In genomic region chr17:82354804-82355308, GRCh38 we compare ENCODE assay signal across 1 cellular context.
TF ChIP-seq lines count a peak whose summit lies in the region.

No MANE protein-coding gene starts in this region.

TF ChIP-seq in K562, 482 proteins besides CTCF, POLR2A, EP300 and RAD21:
- TF ChIP-seq TEAD1 (CRISPR knock-in tag; IDR thresholded peaks at IDR 0.05) (no peak), SP2 (IDR thresholded peaks at IDR 0.05; ENCODE audit: extremely low read depth, low read depth, low read length, poor library complexity, severe bottlenecking) (no peak), PRPF4 (IDR thresholded peaks at IDR 0.05; ENCODE audit: insufficient read depth, low read depth, low read length, poor library complexity, severe bottlenecking) (no peak), MTF1 (CRISPR knock-in tag; IDR thresholded peaks at IDR 0.05; ENCODE audit: borderline replicate concordance) (no peak), ZNF512 (tag; IDR thresholded peaks at IDR 0.05) (no peak), POLR2G (IDR thresholded peaks at IDR 0.05; ENCODE audit: low read depth, low read length) (no peak), JUN (IDR thresholded peaks at IDR 0.05; ENCODE audit: borderline replicate concordance, low read depth, low read length) (no peak), JUN (CRISPR knock-in tag; IDR thresholded peaks at IDR 0.05; ENCODE audit: borderline replicate concordance) (no peak), CBFA2T2 (conservative IDR thresholded peaks at IDR 0.05) (no peak), PHTF2 (CRISPR knock-in tag; IDR thresholded peaks at IDR 0.05) (no peak), MEF2A (IDR thresholded peaks at IDR 0.05; ENCODE audit: control insufficient read depth, low read depth, low read length) (no peak), ZKSCAN1 (IDR thresholded peaks at IDR 0.05; ENCODE audit: low read depth, low read length) (no peak), FOXK2 (conservative IDR thresholded peaks at IDR 0.05 in 1 of 2, IDR thresholded peaks at IDR 0.05 in 1 of 2; ENCODE audit: low read depth in 2 of 2) (no peak), L3MBTL2 (IDR thresholded peaks at IDR 0.05) (no peak), RBM39 (optimal IDR thresholded peaks at IDR 0.05; ENCODE audit: low read depth, low read length) (no peak), PTBP1 (IDR thresholded peaks at IDR 0.05; ENCODE audit: low read depth, low read length) (no peak)
- TF ChIP-seq, protein P1, sequence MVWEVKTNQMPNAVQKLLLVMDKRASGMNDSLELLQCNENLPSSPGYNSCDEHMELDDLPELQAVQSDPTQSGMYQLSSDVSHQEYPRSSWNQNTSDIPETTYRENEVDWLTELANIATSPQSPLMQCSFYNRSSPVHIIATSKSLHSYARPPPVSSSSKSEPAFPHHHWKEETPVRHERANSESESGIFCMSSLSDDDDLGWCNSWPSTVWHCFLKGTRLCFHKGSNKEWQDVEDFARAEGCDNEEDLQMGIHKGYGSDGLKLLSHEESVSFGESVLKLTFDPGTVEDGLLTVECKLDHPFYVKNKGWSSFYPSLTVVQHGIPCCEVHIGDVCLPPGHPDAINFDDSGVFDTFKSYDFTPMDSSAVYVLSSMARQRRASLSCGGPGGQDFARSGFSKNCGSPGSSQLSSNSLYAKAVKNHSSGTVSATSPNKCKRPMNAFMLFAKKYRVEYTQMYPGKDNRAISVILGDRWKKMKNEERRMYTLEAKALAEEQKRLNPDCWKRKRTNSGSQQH (CRISPR knock-in tag; IDR thresholded peaks at IDR 0.05): no peak
- TF ChIP-seq, protein P2, sequence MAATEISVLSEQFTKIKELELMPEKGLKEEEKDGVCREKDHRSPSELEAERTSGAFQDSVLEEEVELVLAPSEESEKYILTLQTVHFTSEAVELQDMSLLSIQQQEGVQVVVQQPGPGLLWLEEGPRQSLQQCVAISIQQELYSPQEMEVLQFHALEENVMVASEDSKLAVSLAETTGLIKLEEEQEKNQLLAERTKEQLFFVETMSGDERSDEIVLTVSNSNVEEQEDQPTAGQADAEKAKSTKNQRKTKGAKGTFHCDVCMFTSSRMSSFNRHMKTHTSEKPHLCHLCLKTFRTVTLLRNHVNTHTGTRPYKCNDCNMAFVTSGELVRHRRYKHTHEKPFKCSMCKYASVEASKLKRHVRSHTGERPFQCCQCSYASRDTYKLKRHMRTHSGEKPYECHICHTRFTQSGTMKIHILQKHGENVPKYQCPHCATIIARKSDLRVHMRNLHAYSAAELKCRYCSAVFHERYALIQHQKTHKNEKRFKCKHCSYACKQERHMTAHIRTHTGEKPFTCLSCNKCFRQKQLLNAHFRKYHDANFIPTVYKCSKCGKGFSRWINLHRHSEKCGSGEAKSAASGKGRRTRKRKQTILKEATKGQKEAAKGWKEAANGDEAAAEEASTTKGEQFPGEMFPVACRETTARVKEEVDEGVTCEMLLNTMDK (IDR thresholded peaks at IDR 0.05; ENCODE audit: borderline replicate concordance, insufficient read depth, low read depth, low read length, poor library complexity, severe bottlenecking): no peak
